In genomic region chr2:121409388-121409787, GRCh38 we compare ENCODE assay signal across 24 cellular contexts.
DNase-seq lines count a peak whose midpoint lies in the region; ATAC-seq, FAIRE-seq and TF ChIP-seq lines count a peak whose summit lies in the region.
"Had no signal": no experiment of that assay in that cellular context is flagged by ENCODE, and none has a peak within 500 bp of the region (broad histone marks: within the 10 kb centered on the region; RNA-seq: fewer than 3 reads in every experiment).

No MANE protein-coding gene starts in this region.

- peak overlapping the region; percentile 10 to 12 for H3K27ac Mint-ChIP-seq in natural killer cell
- H3K27ac Mint-ChIP-seq in natural killer cell treated with Interleukin-12 subunit alpha and Interleukin-12 subunit beta and Interleukin-15 and Interleukin-18, amount 100 ng/mL, for 72 hours, result peak overlapping the region in 1 of 2 donors; percentile 13
- H3K27ac Mint-ChIP-seq in mesothelial cell of epicardium, result peak overlapping the region; percentile 78
- H3K27ac Mint-ChIP-seq: activated naive CD4-positive, alpha-beta T cell treated with anti-CD3 and anti-CD28 coated beads for 36 hours had no signal

- no peak for TF ChIP-seq POLR2A in GM12892 (IDR thresholded peaks at IDR 0.05; ENCODE audit: low read depth, low read length)

- TF ChIP-seq CTCF in natural killer cell (IDR thresholded peaks at IDR 0.05) (no peak), mesothelial cell of epicardium (IDR thresholded peaks at IDR 0.05; ENCODE audit: unreplicated experiment) (no peak)

- no peak for ATAC-seq in natural killer cell
- ATAC-seq in natural killer cell treated with Interleukin-12 subunit alpha and Interleukin-12 subunit beta and Interleukin-15 and Interleukin-18, amount 100 ng/mL, for 72 hours, result no peak
- ATAC-seq: activated CD4-positive, CD25-positive, alpha-beta regulatory T cell treated with anti-CD3 and anti-CD28 coated beads, Interleukin-2, amount 50 U/mL, for 24 hours; activated T-cell treated with anti-CD3 and anti-CD28 coated beads, Interleukin-2, amount 50 U/mL, for 4 hours; gastrocnemius medialis; HCT116; left lung; naive thymus-derived CD4-positive, alpha-beta T cell; Panc1; pancreas had no signal

- H3K4me3 Mint-ChIP-seq in natural killer cell (no peak overlapping the region), mesothelial cell of epicardium (no peak overlapping the region)
- no peak overlapping the region for H3K4me3 Mint-ChIP-seq in natural killer cell treated with Interleukin-12 subunit alpha and Interleukin-12 subunit beta and Interleukin-15 and Interleukin-18, amount 100 ng/mL, for 72 hours
- H3K4me3 Mint-ChIP-seq: activated naive CD4-positive, alpha-beta T cell treated with anti-CD3 and anti-CD28 coated beads for 36 hours; activated T-cell treated with anti-CD3 and anti-CD28 coated beads, Interleukin-2, amount 50 U/mL, for 4 hours; naive thymus-derived CD4-positive, alpha-beta T cell had no signal

- DNase-seq in natural killer cell (no peak), cerebellar cortex (ENCODE audit: low spot score) (peak; percentile 8), mesothelial cell of epicardium (ENCODE audit: low spot score in 2 of 2, unreplicated experiment in 2 of 2) (no peak), GM12892 (ENCODE audit: insufficient read length) (no peak), DMS79 (lab: John Stamatoyannopoulos, UW) (no peak), NCI-H1930 (lab: John Stamatoyannopoulos, UW) (no peak)
- no peak for DNase-seq in natural killer cell treated with Interleukin-12 subunit alpha and Interleukin-12 subunit beta and Interleukin-15 and Interleukin-18, amount 100 ng/mL, for 72 hours (ENCODE audit: low spot score)
- DNase-seq: activated naive CD4-positive, alpha-beta T cell treated with anti-CD3 and anti-CD28 coated beads for 36 hours; activated T-cell treated with anti-CD3 and anti-CD28 coated beads, Interleukin-2, amount 50 U/mL, for 4 hours; C1 segment of cervical spinal cord; gastrocnemius medialis; left lung; naive thymus-derived CD4-positive, alpha-beta T cell; NCI-H1092 treated with DMSO at 0.1 percent for 48 hours; NCI-H187 treated with DMSO at 0.1 percent for 48 hours; NCI-H69; pancreas; SIG-M5; stimulated activated CD4-positive, alpha-beta T cell treated with anti-CD3 and anti-CD28 coated beads, Interleukin-2, amount 100 ng/mL, for 24 hours; transverse colon had no signal

- intact Hi-C loops in natural killer cell (cut with micrococcal nuclease), result no loop called here

- H3K9me3 Mint-ChIP-seq in natural killer cell (no peaks in the 10 kb centered on the region), mesothelial cell of epicardium (no peaks in the 10 kb centered on the region)
- no peaks in the 10 kb centered on the region for H3K9me3 Mint-ChIP-seq in natural killer cell treated with Interleukin-12 subunit alpha and Interleukin-12 subunit beta and Interleukin-15 and Interleukin-18, amount 100 ng/mL, for 72 hours
- H3K9me3 Mint-ChIP-seq: activated naive CD4-positive, alpha-beta T cell treated with anti-CD3 and anti-CD28 coated beads for 36 hours; activated T-cell treated with anti-CD3 and anti-CD28 coated beads, Interleukin-2, amount 50 U/mL, for 4 hours; naive thymus-derived CD4-positive, alpha-beta T cell had no signal

- FAIRE-seq in GM12892 (lab: Jason Lieb, UNC), result no peak
- FAIRE-seq: pancreas, TTC549 had no signal

- H3K27me3 Mint-ChIP-seq in natural killer cell (ENCODE audit: low read depth in 2 of 2) (no peaks in the 10 kb centered on the region), mesothelial cell of epicardium (ENCODE audit: low read depth) (no peaks in the 10 kb centered on the region)
- H3K27me3 Mint-ChIP-seq in natural killer cell treated with Interleukin-12 subunit alpha and Interleukin-12 subunit beta and Interleukin-15 and Interleukin-18, amount 100 ng/mL, for 72 hours, result no peaks in the 10 kb centered on the region
- H3K27me3 Mint-ChIP-seq: naive thymus-derived CD4-positive, alpha-beta T cell had no signal

- H3K36me3 Mint-ChIP-seq in natural killer cell (peaks cover 26% of the 10 kb centered on the region), mesothelial cell of epicardium (peaks cover 12% of the 10 kb centered on the region)
- peaks cover 10% of the 10 kb centered on the region for H3K36me3 Mint-ChIP-seq in natural killer cell treated with Interleukin-12 subunit alpha and Interleukin-12 subunit beta and Interleukin-15 and Interleukin-18, amount 100 ng/mL, for 72 hours

- H3K4me1 Mint-ChIP-seq in natural killer cell, result peaks cover 3 to 7% of the 10 kb centered on the region in 2 donors
- H3K4me1 Mint-ChIP-seq in natural killer cell treated with Interleukin-12 subunit alpha and Interleukin-12 subunit beta and Interleukin-15 and Interleukin-18, amount 100 ng/mL, for 72 hours (ENCODE audit: low read depth in 2 of 2), result peaks cover 0 to 7% of the 10 kb centered on the region in 2 donors
- H3K4me1 Mint-ChIP-seq in mesothelial cell of epicardium, result peaks cover 28% of the 10 kb centered on the region
